ENCODE assay signal across 19 cellular contexts in the genomic region with DNA sequence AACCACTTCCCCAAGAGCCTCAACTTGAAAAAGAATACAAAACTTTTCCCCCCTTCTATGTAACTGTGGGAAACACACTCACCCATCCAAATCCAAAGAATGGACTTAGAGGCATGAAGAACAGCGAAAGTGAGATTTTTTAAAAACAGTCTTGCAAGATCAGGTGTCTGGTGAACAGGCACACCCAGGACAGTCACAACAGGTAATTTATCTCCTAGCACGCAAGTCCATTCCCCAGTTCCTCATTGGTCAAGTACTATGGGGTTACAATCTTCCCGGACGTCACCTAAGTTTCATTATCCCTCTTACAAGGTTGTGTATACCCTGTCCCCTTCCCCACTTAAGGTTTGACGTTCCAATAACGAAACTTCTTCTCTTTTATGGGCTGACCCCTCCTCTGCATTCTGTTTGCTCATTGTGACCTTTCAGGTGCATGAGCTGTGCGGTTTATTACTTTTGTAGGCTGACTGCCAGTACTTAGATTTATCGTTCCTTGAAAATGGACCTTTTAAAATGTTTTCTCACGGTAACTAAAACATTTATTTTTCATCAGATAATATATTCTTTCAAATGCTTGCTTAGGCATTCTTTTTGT.
"Had no signal": no experiment of that assay in that cellular context is flagged by ENCODE, and none has a peak within 500 bp of the region (broad histone marks: within the 10 kb centered on the region; RNA-seq: fewer than 3 reads in every experiment).

No MANE protein-coding gene starts in this region.

- H3K4me3 ChIP-seq: MG63, SJSA1, SK-N-MC had no signal

- DNase-seq: KBM-7, MG63, NCI-H1092, NCI-H1105 treated with DMSO at 0.1 percent for 48 hours, NCI-H1417 treated with DMSO at 0.1 percent for 48 hours, NCI-H146, NCI-H1694 treated with DMSO at 0.1 percent for 48 hours, NCI-H1930, NCI-H2081, NCI-H2107, NCI-H2227 treated with DMSO at 0.1 percent for 48 hours, NCI-H524, NCI-H526 treated with DMSO at 0.1 percent for 48 hours, NCI-H774, Right ventricle myocardium superior, RPMI8226, SIG-M5 had no signal

- H3K4me1 ChIP-seq: SJSA1 had no signal

- H3K27ac ChIP-seq: SJSA1, SK-N-MC had no signal

- H3K9me3 ChIP-seq: MG63, SJSA1 had no signal

- H3K27me3 ChIP-seq: MG63, SJSA1 had no signal

- H3K36me3 ChIP-seq: MG63, SJSA1 had no signal
